2 cellular contexts compared by ENCODE assay signal in the genomic region with DNA sequence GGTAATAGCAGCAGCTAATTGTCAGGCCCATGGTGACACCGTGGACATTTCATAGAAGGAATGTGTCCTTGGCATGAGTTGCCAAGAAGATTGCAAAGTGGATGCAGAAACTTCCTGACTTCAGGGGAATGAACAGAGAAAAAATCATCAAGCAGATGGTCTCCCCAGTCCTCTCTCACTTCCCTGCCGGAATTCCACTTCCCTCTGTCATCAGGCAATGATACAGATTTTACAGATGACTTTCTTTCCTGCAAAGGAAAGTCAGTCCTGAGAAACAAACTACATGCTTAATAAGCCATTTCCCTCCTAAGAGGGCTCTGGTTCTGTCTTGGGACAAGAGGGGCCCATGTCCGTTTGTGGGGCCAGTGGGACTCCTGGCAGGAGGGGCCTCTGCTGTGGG.
TF ChIP-seq lines count a peak whose summit lies in the region.

No MANE protein-coding gene starts in this region.

TF ChIP-seq in H1, 55 proteins besides CTCF, POLR2A, EP300 and RAD21 (continued from another document):
- TF ChIP-seq SP2 (IDR thresholded peaks at IDR 0.05; ENCODE audit: low read length) (no peak), KDM5A (IDR thresholded peaks at IDR 0.05; ENCODE audit: low read length) (no peak), CREB1 (IDR thresholded peaks at IDR 0.05) (no peak), TCF12 (IDR thresholded peaks at IDR 0.05; ENCODE audit: low read depth, low read length) (no peak), NANOG (IDR thresholded peaks at IDR 0.05; ENCODE audit: insufficient read depth, low read depth, low read length, poor library complexity, severe bottlenecking) (no peak), CBX5 (IDR thresholded peaks at IDR 0.05; ENCODE audit: low read depth, low read length) (no peak), RNF2 (IDR thresholded peaks at IDR 0.05; ENCODE audit: borderline replicate concordance, low read depth, low read length, missing control alignments, poor library complexity, severe bottlenecking) (no peak), POLR2AphosphoS5 (IDR thresholded peaks at IDR 0.05; ENCODE audit: low read depth, low read length) (no peak), NRF1 (IDR thresholded peaks at IDR 0.05; ENCODE audit: low read depth, low read length) (no peak)
TF ChIP-seq in H1: peak in this region for 0.

TF ChIP-seq in GM23338, 12 proteins besides CTCF, POLR2A, EP300 and RAD21 (continued from another document):
- TF ChIP-seq POLR2AphosphoS5 (IDR thresholded peaks at IDR 0.05; ENCODE audit: low read depth) = no peak
- no peak for TF ChIP-seq EZH2phosphoT487 (IDR thresholded peaks at IDR 0.05; ENCODE audit: unreplicated experiment)
- TF ChIP-seq, protein P1, sequence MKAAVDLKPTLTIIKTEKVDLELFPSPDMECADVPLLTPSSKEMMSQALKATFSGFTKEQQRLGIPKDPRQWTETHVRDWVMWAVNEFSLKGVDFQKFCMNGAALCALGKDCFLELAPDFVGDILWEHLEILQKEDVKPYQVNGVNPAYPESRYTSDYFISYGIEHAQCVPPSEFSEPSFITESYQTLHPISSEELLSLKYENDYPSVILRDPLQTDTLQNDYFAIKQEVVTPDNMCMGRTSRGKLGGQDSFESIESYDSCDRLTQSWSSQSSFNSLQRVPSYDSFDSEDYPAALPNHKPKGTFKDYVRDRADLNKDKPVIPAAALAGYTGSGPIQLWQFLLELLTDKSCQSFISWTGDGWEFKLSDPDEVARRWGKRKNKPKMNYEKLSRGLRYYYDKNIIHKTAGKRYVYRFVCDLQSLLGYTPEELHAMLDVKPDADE (IDR thresholded peaks at IDR 0.05) = no peak
- no peak for TF ChIP-seq JUNB (IDR thresholded peaks at IDR 0.05; ENCODE audit: unreplicated experiment)
- TF ChIP-seq, protein P2, sequence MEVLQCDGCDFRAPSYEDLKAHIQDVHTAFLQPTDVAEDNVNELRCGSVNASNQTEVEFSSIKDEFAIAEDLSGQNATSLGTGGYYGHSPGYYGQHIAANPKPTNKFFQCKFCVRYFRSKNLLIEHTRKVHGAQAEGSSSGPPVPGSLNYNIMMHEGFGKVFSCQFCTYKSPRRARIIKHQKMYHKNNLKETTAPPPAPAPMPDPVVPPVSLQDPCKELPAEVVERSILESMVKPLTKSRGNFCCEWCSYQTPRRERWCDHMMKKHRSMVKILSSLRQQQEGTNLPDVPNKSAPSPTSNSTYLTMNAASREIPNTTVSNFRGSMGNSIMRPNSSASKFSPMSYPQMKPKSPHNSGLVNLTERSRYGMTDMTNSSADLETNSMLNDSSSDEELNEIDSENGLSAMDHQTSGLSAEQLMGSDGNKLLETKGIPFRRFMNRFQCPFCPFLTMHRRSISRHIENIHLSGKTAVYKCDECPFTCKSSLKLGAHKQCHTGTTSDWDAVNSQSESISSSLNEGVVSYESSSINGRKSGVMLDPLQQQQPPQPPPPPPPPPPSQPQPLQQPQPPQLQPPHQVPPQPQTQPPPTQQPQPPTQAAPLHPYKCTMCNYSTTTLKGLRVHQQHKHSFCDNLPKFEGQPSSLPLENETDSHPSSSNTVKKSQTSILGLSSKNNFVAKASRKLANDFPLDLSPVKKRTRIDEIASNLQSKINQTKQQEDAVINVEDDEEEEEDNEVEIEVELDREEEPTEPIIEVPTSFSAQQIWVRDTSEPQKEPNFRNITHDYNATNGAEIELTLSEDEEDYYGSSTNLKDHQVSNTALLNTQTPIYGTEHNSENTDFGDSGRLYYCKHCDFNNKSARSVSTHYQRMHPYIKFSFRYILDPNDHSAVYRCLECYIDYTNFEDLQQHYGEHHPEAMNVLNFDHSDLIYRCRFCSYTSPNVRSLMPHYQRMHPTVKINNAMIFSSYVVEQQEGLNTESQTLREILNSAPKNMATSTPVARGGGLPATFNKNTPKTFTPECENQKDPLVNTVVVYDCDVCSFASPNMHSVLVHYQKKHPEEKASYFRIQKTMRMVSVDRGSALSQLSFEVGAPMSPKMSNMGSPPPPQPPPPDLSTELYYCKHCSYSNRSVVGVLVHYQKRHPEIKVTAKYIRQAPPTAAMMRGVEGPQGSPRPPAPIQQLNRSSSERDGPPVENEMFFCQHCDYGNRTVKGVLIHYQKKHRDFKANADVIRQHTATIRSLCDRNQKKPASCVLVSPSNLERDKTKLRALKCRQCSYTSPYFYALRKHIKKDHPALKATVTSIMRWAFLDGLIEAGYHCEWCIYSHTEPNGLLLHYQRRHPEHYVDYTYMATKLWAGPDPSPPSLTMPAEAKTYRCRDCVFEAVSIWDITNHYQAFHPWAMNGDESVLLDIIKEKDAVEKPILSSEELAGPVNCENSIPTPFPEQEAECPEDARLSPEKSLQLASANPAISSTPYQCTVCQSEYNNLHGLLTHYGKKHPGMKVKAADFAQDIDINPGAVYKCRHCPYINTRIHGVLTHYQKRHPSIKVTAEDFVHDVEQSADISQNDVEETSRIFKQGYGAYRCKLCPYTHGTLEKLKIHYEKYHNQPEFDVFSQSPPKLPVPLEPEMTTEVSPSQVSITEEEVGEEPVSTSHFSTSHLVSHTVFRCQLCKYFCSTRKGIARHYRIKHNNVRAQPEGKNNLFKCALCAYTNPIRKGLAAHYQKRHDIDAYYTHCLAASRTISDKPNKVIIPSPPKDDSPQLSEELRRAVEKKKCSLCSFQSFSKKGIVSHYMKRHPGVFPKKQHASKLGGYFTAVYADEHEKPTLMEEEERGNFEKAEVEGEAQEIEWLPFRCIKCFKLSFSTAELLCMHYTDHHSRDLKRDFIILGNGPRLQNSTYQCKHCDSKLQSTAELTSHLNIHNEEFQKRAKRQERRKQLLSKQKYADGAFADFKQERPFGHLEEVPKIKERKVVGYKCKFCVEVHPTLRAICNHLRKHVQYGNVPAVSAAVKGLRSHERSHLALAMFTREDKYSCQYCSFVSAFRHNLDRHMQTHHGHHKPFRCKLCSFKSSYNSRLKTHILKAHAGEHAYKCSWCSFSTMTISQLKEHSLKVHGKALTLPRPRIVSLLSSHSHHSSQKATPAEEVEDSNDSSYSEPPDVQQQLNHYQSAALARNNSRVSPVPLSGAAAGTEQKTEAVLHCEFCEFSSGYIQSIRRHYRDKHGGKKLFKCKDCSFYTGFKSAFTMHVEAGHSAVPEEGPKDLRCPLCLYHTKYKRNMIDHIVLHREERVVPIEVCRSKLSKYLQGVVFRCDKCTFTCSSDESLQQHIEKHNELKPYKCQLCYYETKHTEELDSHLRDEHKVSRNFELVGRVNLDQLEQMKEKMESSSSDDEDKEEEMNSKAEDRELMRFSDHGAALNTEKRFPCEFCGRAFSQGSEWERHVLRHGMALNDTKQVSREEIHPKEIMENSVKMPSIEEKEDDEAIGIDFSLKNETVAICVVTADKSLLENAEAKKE (CRISPR knock-in tag; IDR thresholded peaks at IDR 0.05) = no peak
- TF ChIP-seq CREB1 (CRISPR knock-in tag; IDR thresholded peaks at IDR 0.05; ENCODE audit: low read depth) = no peak
- TF ChIP-seq, protein P3, sequence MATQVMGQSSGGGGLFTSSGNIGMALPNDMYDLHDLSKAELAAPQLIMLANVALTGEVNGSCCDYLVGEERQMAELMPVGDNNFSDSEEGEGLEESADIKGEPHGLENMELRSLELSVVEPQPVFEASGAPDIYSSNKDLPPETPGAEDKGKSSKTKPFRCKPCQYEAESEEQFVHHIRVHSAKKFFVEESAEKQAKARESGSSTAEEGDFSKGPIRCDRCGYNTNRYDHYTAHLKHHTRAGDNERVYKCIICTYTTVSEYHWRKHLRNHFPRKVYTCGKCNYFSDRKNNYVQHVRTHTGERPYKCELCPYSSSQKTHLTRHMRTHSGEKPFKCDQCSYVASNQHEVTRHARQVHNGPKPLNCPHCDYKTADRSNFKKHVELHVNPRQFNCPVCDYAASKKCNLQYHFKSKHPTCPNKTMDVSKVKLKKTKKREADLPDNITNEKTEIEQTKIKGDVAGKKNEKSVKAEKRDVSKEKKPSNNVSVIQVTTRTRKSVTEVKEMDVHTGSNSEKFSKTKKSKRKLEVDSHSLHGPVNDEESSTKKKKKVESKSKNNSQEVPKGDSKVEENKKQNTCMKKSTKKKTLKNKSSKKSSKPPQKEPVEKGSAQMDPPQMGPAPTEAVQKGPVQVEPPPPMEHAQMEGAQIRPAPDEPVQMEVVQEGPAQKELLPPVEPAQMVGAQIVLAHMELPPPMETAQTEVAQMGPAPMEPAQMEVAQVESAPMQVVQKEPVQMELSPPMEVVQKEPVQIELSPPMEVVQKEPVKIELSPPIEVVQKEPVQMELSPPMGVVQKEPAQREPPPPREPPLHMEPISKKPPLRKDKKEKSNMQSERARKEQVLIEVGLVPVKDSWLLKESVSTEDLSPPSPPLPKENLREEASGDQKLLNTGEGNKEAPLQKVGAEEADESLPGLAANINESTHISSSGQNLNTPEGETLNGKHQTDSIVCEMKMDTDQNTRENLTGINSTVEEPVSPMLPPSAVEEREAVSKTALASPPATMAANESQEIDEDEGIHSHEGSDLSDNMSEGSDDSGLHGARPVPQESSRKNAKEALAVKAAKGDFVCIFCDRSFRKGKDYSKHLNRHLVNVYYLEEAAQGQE (IDR thresholded peaks at IDR 0.05; ENCODE audit: unreplicated experiment) = no peak
- TF ChIP-seq STAT1 (IDR thresholded peaks at IDR 0.05; ENCODE audit: unreplicated experiment) = no peak
TF ChIP-seq in GM23338: peak in this region for 0.
